8 cellular contexts compared by ENCODE assay signal in genomic region chr17:81036128-81036891, GRCh38. TPM values are rescaled to one million over a fixed set of nuclear protein-coding genes. Genes with fewer than 3 reads are reported as not detected.
A peak's percentile ranks its signal among the peaks of the same experiment; 100 is the strongest.
DNase-seq lines count a peak whose midpoint lies in the region; ATAC-seq and TF ChIP-seq lines count a peak whose summit lies in the region.

No MANE protein-coding gene starts in this region.

- peak; percentile 63 for DNase-seq in Right ventricle myocardium inferior (ENCODE audit: missing footprints)
- DNase-seq in left cardiac atrium = no peak
- DNase-seq in cardiac fibroblast (ENCODE audit: low read depth in 2 of 2) = no peak
- DNase-seq in lung (ENCODE audit: low spot score) = no peak
- no peak for DNase-seq in uterus
- no peak for DNase-seq in epidermal melanocyte (ENCODE audit: insufficient read length, low spot score)

- H3K27ac ChIP-seq in lung (ENCODE audit: low read depth in 1 of 2, low read length in 1 of 2) (peak overlapping the region in 1 of 2 donors; percentile 79), uterus (peak overlapping the region; percentile 60 to 71)

- H3K27me3 ChIP-seq in lung (ENCODE audit: control insufficient read depth, insufficient read depth) (no peaks in the 10 kb centered on the region), uterus (no peaks in the 10 kb centered on the region)

- ATAC-seq in Right ventricle myocardium inferior (no peak), left cardiac atrium (no peak), lung (ENCODE audit: insufficient read depth, low FRiP score) (no peak), GM18519 (IDR thresholded peaks at IDR 0.05; ENCODE audit: low FRiP score, unreplicated experiment) (no peak), HG02678 (IDR thresholded peaks at IDR 0.05; ENCODE audit: unreplicated experiment) (no peak)

- H3K9me3 ChIP-seq in lung (ENCODE audit: control insufficient read depth in 2 of 2, insufficient read depth in 1 of 2, low read length in 1 of 2) = no peaks in the 10 kb centered on the region
- no peaks in the 10 kb centered on the region for H3K9me3 ChIP-seq in uterus

- H3K4me3 ChIP-seq in cardiac fibroblast (replicated peaks in 1 of 2; ENCODE audit: low read depth in 2 of 2, low read length in 2 of 2) (peak overlapping the region; percentile 47 to 75), lung (peak overlapping the region; percentile 62), uterus (peak overlapping the region; percentile 44 to 72)

- peaks cover 0 to 6% of the 10 kb centered on the region in 2 donors for H3K36me3 ChIP-seq in lung (ENCODE audit: control insufficient read depth in 2 of 2, insufficient read depth in 2 of 2, low read length in 2 of 2)
- H3K36me3 ChIP-seq in uterus = no peaks in the 10 kb centered on the region

- H3K4me1 ChIP-seq in lung (ENCODE audit: control insufficient read depth in 2 of 2, insufficient read depth in 2 of 2, low read length in 2 of 2) (peaks cover 0 to 53% of the 10 kb centered on the region in 2 donors), uterus (peaks cover 3 to 13% of the 10 kb centered on the region in 2 donors)

- TF ChIP-seq CTCF in cardiac fibroblast (IDR thresholded peaks at IDR 0.05; ENCODE audit: low read depth, low read length) = no peak
- TF ChIP-seq CTCF in lung (IDR thresholded peaks at IDR 0.05; ENCODE audit: control extremely low read depth, extremely low read depth) = no peak
- TF ChIP-seq CTCF in uterus (IDR thresholded peaks at IDR 0.05) = no peak

- no peak for TF ChIP-seq POLR2A in uterus (IDR thresholded peaks at IDR 0.05)

- whole genome bisulfite sequencing in lung, 2 donors = 49 to 69% methylated on average over 26 of the region's 26 CpGs

- intact Hi-C loops in Right ventricle myocardium inferior (cut with DNase I) (no loop called here), left cardiac atrium (cut with DNase I) (loop anchor here in 1 of 2 donors (5.0 kb wide), 1 partner anchor 46 kb away; no protein-coding TSS in a partner anchor), uterus (cut with DNase I; ENCODE audit: low total_unique reads) (no loop called here)

RNA-seq across cellular contexts. Expression of gene BAIAP2, which starts 1.4 kb away (rescaled TPM):
- total RNA-seq in Right ventricle myocardium inferior (32.1 TPM), left cardiac atrium (10 to 100 TPM; 32.8 to 38.0 TPM), lung (100 to 1,000 TPM in 1 of 2 donors, 10 to 100 TPM in 1; 94.3 to 141 TPM), uterus (10 to 100 TPM; 16.5 to 70.7 (median 45.8) TPM)
- polyA plus RNA-seq in lung = 10 to 100 TPM; 59.2 to 61.2 TPM

RNA-seq across cellular contexts. Expression of gene CHMP6, which starts 44.7 kb away (rescaled TPM):
- total RNA-seq in Right ventricle myocardium inferior = 19.0 TPM
- 10 to 100 TPM; 17.4 to 19.1 TPM for total RNA-seq in left cardiac atrium
- total RNA-seq in lung = 10 to 100 TPM; 18.2 to 36.3 TPM
- polyA plus RNA-seq in lung = 10 to 100 TPM; 31.5 to 32.9 TPM
- 10 to 100 TPM in 3 of 4 donors, 1 to 10 TPM in 1; 3.6 to 33.2 (median 19.8) TPM for total RNA-seq in uterus
